9 cellular contexts compared by ENCODE assay signal in the genomic region with DNA sequence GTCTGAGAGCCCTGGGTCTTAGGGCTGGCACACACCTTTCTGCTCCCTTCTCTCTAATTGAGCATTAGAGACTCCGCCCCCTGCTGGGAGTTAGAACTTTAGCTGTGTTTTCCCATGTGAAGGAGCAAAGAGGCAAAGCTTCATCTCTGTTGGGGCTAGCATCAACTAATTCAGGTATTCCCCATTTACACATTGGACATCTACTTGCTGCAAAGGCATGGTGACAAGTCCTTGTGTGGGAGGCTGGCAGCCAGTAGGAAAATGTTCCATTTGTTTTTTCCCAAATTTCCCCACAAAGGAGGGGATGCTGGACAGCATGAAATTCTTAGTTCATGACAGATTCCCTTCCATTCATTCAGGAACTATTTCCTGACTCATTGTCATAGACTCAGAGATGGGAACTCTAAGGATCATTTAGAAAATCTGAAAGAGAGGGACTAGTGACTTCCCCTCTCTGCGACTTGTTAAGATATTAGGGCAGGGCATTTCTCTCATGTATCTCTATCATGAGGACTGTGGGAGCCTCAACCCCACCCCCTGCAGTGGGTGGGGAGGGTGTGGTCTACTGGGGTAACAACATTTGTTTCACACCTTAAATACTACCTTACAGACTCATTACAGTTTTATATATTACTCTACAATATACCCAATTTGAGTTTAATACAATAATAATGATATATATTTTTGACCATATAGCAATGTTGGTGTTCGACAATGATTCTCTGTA. TPM values are rescaled to one million over a fixed set of nuclear protein-coding genes. Genes with fewer than 3 reads are reported as not detected.
DNase-seq lines count a peak whose midpoint lies in the region; ATAC-seq and TF ChIP-seq lines count a peak whose summit lies in the region.
"Had no signal": no experiment of that assay in that cellular context is flagged by ENCODE, and none has a peak within 500 bp of the region (broad histone marks: within the 10 kb centered on the region; RNA-seq: fewer than 3 reads in every experiment).

No MANE protein-coding gene starts in this region.

- peak; percentile 78 for DNase-seq in AG10803 (ENCODE audit: low read depth)
- peak; percentile 92 for DNase-seq in HS-5 (ENCODE audit: low read depth)
- DNase-seq in lung microvascular endothelial cell (ENCODE audit: low read depth in 2 of 2): peak; percentile 53 to 65
- DNase-seq in NCI-H1930 (lab: John Stamatoyannopoulos, UW): no peak
- no peak for DNase-seq in NCI-H146 treated with DMSO at 0.1 percent for 48 hours (lab: John Stamatoyannopoulos, UW; ENCODE audit: unreplicated experiment)
- no peak for DNase-seq in HEK293T (ENCODE audit: extremely low spot score)
- no peak for DNase-seq in sciatic nerve (ENCODE audit: low spot score)
- DNase-seq: anterior cingulate cortex had no signal

- H3K4me3 Mint-ChIP-seq in activated naive CD8-positive, alpha-beta T cell: peak overlapping the region; percentile 98

- H3K27ac Mint-ChIP-seq in activated naive CD8-positive, alpha-beta T cell: peak overlapping the region; percentile 98

- H3K36me3 Mint-ChIP-seq in activated naive CD8-positive, alpha-beta T cell: peaks cover 29% of the 10 kb centered on the region

- POLR2A ChIA-PET in HEK293T (lab: Yijun Ruan, JAX): no interaction called here

- no peaks in the 10 kb centered on the region for H3K27me3 Mint-ChIP-seq in activated naive CD8-positive, alpha-beta T cell

- no peak for TF ChIP-seq CTCF in AG10803 (conservative IDR thresholded peaks at IDR 0.05; ENCODE audit: low read length)

- no peak for ATAC-seq in sciatic nerve

- peaks cover 68% of the 10 kb centered on the region for H3K4me1 Mint-ChIP-seq in activated naive CD8-positive, alpha-beta T cell (ENCODE audit: low read depth)

- peak overlapping the region; percentile 100 for H3K4me3 ChIP-seq in AG10803 (ENCODE audit: low read length)

- intact Hi-C loops in sciatic nerve (cut with DNase I): loop anchor here (10.0 kb wide), 1 partner anchor 1162 kb away; no protein-coding TSS in a partner anchor

- H3K9me3 Mint-ChIP-seq in activated naive CD8-positive, alpha-beta T cell (ENCODE audit: low read depth): no peaks in the 10 kb centered on the region

- CTCF ChIA-PET in HEK293T (lab: Yijun Ruan, JAX): no interaction called here

TF ChIP-seq in HEK293T, 16 proteins besides CTCF, POLR2A, EP300 and RAD21:
- TF ChIP-seq ARNT (IDR thresholded peaks at IDR 0.05) (no peak), FOXK2 (IDR thresholded peaks at IDR 0.05) (no peak), LEF1 (IDR thresholded peaks at IDR 0.05; ENCODE audit: borderline replicate concordance) (no peak), HDGF (IDR thresholded peaks at IDR 0.05; ENCODE audit: borderline replicate concordance) (no peak), SP1 (IDR thresholded peaks at IDR 0.05) (no peak), FOXA1 (IDR thresholded peaks at IDR 0.05) (no peak), SUZ12 (IDR thresholded peaks at IDR 0.05) (no peak), NFRKB (IDR thresholded peaks at IDR 0.05) (no peak), FOXM1 (IDR thresholded peaks at IDR 0.05; ENCODE audit: borderline replicate concordance) (no peak), ZNF384 (IDR thresholded peaks at IDR 0.05) (no peak), CTBP1 (IDR thresholded peaks at IDR 0.05; ENCODE audit: borderline replicate concordance) (no peak), BHLHE40 (IDR thresholded peaks at IDR 0.05; ENCODE audit: borderline replicate concordance) (no peak), TARDBP (IDR thresholded peaks at IDR 0.05) (no peak), L3MBTL2 (conservative IDR thresholded peaks at IDR 0.05) (no peak), ELF4 (IDR thresholded peaks at IDR 0.05) (no peak)
- TF ChIP-seq, protein P1, sequence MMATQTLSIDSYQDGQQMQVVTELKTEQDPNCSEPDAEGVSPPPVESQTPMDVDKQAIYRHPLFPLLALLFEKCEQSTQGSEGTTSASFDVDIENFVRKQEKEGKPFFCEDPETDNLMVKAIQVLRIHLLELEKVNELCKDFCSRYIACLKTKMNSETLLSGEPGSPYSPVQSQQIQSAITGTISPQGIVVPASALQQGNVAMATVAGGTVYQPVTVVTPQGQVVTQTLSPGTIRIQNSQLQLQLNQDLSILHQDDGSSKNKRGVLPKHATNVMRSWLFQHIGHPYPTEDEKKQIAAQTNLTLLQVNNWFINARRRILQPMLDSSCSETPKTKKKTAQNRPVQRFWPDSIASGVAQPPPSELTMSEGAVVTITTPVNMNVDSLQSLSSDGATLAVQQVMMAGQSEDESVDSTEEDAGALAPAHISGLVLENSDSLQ (IDR thresholded peaks at IDR 0.05): no peak

RNA-seq across cellular contexts. Expression of a gene that starts 3.7 kb away (rescaled TPM):
- total RNA-seq in lung microvascular endothelial cell: 0.79 and 15.7 TPM in 2 replicates
- 188 TPM for total RNA-seq in sciatic nerve

Comparison
In these comparisons a context has a peak if more than half of its experiments do, and no peak if none do; other contexts are left out.
1. DNase-seq: peak in AG10803 (single experiment), HS-5 (single experiment) and lung microvascular endothelial cell (2 of 2); none in NCI-H1930 (0 of 2), NCI-H146 treated with DMSO at 0.1 percent for 48 hours (single experiment), HEK293T (single experiment) and sciatic nerve (single experiment).
2. RNA of a gene that starts 3.7 kb away (total RNA-seq): 188 TPM in sciatic nerve (single experiment); 0.79 to 15.7 TPM in lung microvascular endothelial cell; every median in the first group is over 10 times any median in the second.